In genomic region chr16:57029161-57030160, GRCh38 we compare ENCODE assay signal across 2 cellular contexts.
TF ChIP-seq lines count a peak whose summit lies in the region.

No MANE protein-coding gene starts in this region.

TF ChIP-seq in SK-N-SH, 30 proteins besides CTCF, POLR2A, EP300 and RAD21 (continued from another document):
- TF ChIP-seq PBX3 (IDR thresholded peaks at IDR 0.05) = no peak
- TF ChIP-seq NFIC (IDR thresholded peaks at IDR 0.05; ENCODE audit: borderline replicate concordance) = 0 out of 2 replicates have a peak, but pooled peaks have one; percentile 12
- TF ChIP-seq CHD2 (IDR thresholded peaks at IDR 0.05; ENCODE audit: low read length, partially characterized antibody) = no peak
- no peak for TF ChIP-seq NRF1 (IDR thresholded peaks at IDR 0.05; ENCODE audit: low read depth, low read length)
- TF ChIP-seq SIN3A (IDR thresholded peaks at IDR 0.05; ENCODE audit: borderline replicate concordance, low read depth, low read length) = no peak
- TF ChIP-seq POLR2AphosphoS5 (IDR thresholded peaks at IDR 0.05; ENCODE audit: low read depth, low read length) = no peak
- peak; percentile 31; the same call in 1 of the 2 replicates for TF ChIP-seq TCF12 (IDR thresholded peaks at IDR 0.05)
- TF ChIP-seq FOSL2 (IDR thresholded peaks at IDR 0.05; ENCODE audit: borderline replicate concordance, low read depth) = peak; percentile 28; the same call in 1 of the 2 replicates
- no peak for TF ChIP-seq USF2 (IDR thresholded peaks at IDR 0.05; ENCODE audit: borderline replicate concordance, low read depth, low read length)

TF ChIP-seq in GM23338, 12 proteins besides CTCF, POLR2A, EP300 and RAD21:
- TF ChIP-seq ZNF462 (CRISPR knock-in tag; IDR thresholded peaks at IDR 0.05) = no peak
- no peak for TF ChIP-seq ZNF331 (CRISPR knock-in tag; IDR thresholded peaks at IDR 0.05; ENCODE audit: low read depth)
- TF ChIP-seq ETS1 (IDR thresholded peaks at IDR 0.05) = no peak
- no peak for TF ChIP-seq POLR2AphosphoS5 (IDR thresholded peaks at IDR 0.05; ENCODE audit: low read depth)
- no peak for TF ChIP-seq EZH2 (IDR thresholded peaks at IDR 0.05; ENCODE audit: low read depth, unreplicated experiment)
- no peak for TF ChIP-seq JUNB (IDR thresholded peaks at IDR 0.05; ENCODE audit: unreplicated experiment)
- TF ChIP-seq EZH2phosphoT487 (IDR thresholded peaks at IDR 0.05; ENCODE audit: unreplicated experiment) = no peak
- no peak for TF ChIP-seq REST (IDR thresholded peaks at IDR 0.05; ENCODE audit: unreplicated experiment)
- no peak for TF ChIP-seq NANOG (IDR thresholded peaks at IDR 0.05; ENCODE audit: borderline replicate concordance)
- TF ChIP-seq ZNF114 (CRISPR knock-in tag; IDR thresholded peaks at IDR 0.05) = no peak
- no peak for TF ChIP-seq CREB1 (CRISPR knock-in tag; IDR thresholded peaks at IDR 0.05; ENCODE audit: low read depth)
- no peak for TF ChIP-seq STAT1 (IDR thresholded peaks at IDR 0.05; ENCODE audit: unreplicated experiment)
